ENCODE assay signal across 26 cellular contexts in the genomic region with DNA sequence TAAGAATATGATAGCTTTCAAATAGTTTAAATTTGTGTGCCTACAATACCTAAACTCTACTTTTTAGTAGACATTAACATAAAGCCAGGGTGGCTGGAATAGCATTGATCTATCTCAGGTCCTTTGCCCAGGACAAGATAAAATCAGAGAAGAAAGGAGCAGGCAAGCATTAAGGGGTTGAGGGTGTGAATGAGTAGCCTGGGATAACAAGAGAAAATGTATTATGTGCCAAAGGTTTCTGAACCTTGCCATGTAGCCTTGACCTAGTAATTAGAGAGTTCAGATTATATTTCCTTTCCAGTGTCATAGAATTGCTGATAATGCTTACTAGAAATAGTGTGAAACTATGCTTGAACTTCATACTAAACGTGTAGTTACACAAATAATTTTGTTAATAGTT.
"Had no signal": no experiment of that assay in that cellular context is flagged by ENCODE, and none has a peak within 500 bp of the region (broad histone marks: within the 10 kb centered on the region; RNA-seq: fewer than 3 reads in every experiment).

No MANE protein-coding gene starts in this region.

- H3K27ac Mint-ChIP-seq: activated CD4-positive, alpha-beta memory T cell treated with anti-CD3 and anti-CD28 coated beads for 36 hours; activated CD4-positive, alpha-beta T cell treated with anti-CD3 and anti-CD28 coated beads, Interleukin-2, amount 10 ng/mL, durations not matched to agents 24 days and 14 days; activated T-helper 17 cell treated with anti-CD3 and anti-CD28 coated beads, Interleukin-2, amount 50 U/mL, for 72 hours; type B pancreatic cell had no signal

- ATAC-seq: activated T-helper 17 cell treated with anti-CD3 and anti-CD28 coated beads, Interleukin-2, amount 50 U/mL, for 72 hours; heart right ventricle; SK-N-SH treated with all-trans-retinoic acid at 6 μM for 48 hours had no signal

- H3K27me3 Mint-ChIP-seq: activated CD4-positive, alpha-beta memory T cell treated with anti-CD3 and anti-CD28 coated beads for 36 hours; activated CD4-positive, alpha-beta T cell treated with anti-CD3 and anti-CD28 coated beads, Interleukin-2, amount 10 ng/mL, durations not matched to agents 24 days and 14 days; activated T-helper 17 cell treated with anti-CD3 and anti-CD28 coated beads, Interleukin-2, amount 50 U/mL, for 72 hours; central memory CD8-positive, alpha-beta T cell; type B pancreatic cell had no signal

- DNase-seq: activated CD4-positive, alpha-beta memory T cell treated with anti-CD3 and anti-CD28 coated beads for 36 hours; activated CD4-positive, alpha-beta T cell treated with anti-CD3 and anti-CD28 coated beads, Interleukin-2, amount 10 ng/mL, durations not matched to agents 24 days and 14 days; activated CD4-positive, CD25-positive, alpha-beta regulatory T cell treated with anti-CD3 and anti-CD28 coated beads, Interleukin-2, amount 50 U/mL, for 72 hours; activated CD8-positive, alpha-beta memory T cell treated with anti-CD3 and anti-CD28 coated beads, Interleukin-2, amount 50 U/mL, for 4 hours; activated gamma-delta T cell treated with Interleukin-2 at 50 U/mL for 16 hours; activated naive CD4-positive, alpha-beta T cell treated with anti-CD3 and anti-CD28 coated beads, Interleukin-2, amount 50 U/mL, for 16 hours; activated T-cell treated with anti-CD3 and anti-CD28 coated beads, Interleukin-2, amount 50 U/mL, for 1 hour; anterior cingulate cortex; effector CD8-positive, alpha-beta T cell; esophagus squamous epithelium; foreskin melanocyte; heart right ventricle; kidney glomerular epithelial cell; left ventricle myocardium inferior; ovary; retina; stimulated activated CD4-positive, alpha-beta T cell treated with anti-CD3 and anti-CD28 coated beads, Interleukin-15, amount 100 ng/mL, for 24 hours; stimulated activated CD4-positive, alpha-beta T cell treated with anti-CD3 and anti-CD28 coated beads, Interleukin-2, amount 100 ng/mL, for 24 hours; stimulated activated naive CD4-positive, alpha-beta T cell; T-helper 2 cell; testis; uterus had no signal

- H3K4me3 Mint-ChIP-seq: activated CD4-positive, alpha-beta memory T cell treated with anti-CD3 and anti-CD28 coated beads for 36 hours; activated CD4-positive, alpha-beta T cell treated with anti-CD3 and anti-CD28 coated beads, Interleukin-2, amount 10 ng/mL, durations not matched to agents 24 days and 14 days; activated T-helper 17 cell treated with anti-CD3 and anti-CD28 coated beads, Interleukin-2, amount 50 U/mL, for 72 hours; central memory CD8-positive, alpha-beta T cell; type B pancreatic cell had no signal

- H3K9me3 Mint-ChIP-seq: activated CD4-positive, alpha-beta memory T cell treated with anti-CD3 and anti-CD28 coated beads for 36 hours; activated CD4-positive, alpha-beta T cell treated with anti-CD3 and anti-CD28 coated beads, Interleukin-2, amount 10 ng/mL, durations not matched to agents 24 days and 14 days; activated T-helper 17 cell treated with anti-CD3 and anti-CD28 coated beads, Interleukin-2, amount 50 U/mL, for 72 hours; central memory CD8-positive, alpha-beta T cell; type B pancreatic cell had no signal
